Comparison of ENCODE assay signal across 16 cellular contexts in genomic region chr2:10019174-10019971, GRCh38. TPM values are rescaled to one million over a fixed set of nuclear protein-coding genes. Genes with fewer than 3 reads are reported as not detected.
A peak's percentile ranks its signal among the peaks of the same experiment; 100 is the strongest.
DNase-seq lines count a peak whose midpoint lies in the region; ATAC-seq and TF ChIP-seq lines count a peak whose summit lies in the region.
"Had no signal": no experiment of that assay in that cellular context is flagged by ENCODE, and none has a peak within 500 bp of the region (broad histone marks: within the 10 kb centered on the region; RNA-seq: fewer than 3 reads in every experiment).

No MANE protein-coding gene starts in this region.

- H3K27me3 ChIP-seq in neuronal stem cell (ENCODE audit: control insufficient read depth in 3 of 3, insufficient read depth in 3 of 3, low read depth in 1 of 3, low read length in 3 of 3) = peaks cover 0 to 19% (median 0%) of the 10 kb centered on the region in 3 experiments
- H3K27me3 ChIP-seq: tibial nerve had no signal

- H3K36me3 ChIP-seq in neuronal stem cell (replicated peaks in 1 of 2; ENCODE audit: control insufficient read depth in 2 of 2, insufficient read depth in 2 of 2, low read length in 2 of 2) = no peaks in the 10 kb centered on the region
- H3K36me3 ChIP-seq: tibial nerve had no signal

- no peak for ATAC-seq in HG02870 (IDR thresholded peaks at IDR 0.05; ENCODE audit: unreplicated experiment)

- WGBS in neuronal stem cell (ENCODE audit: extremely low coverage in 2 of 2, insufficient read length in 2 of 2, insufficient replicate concordance in 1 of 2), 2 donors = no CpG with 5 or more reads among the region's 21 CpGs

- H3K4me1 Mint-ChIP-seq in chondrocyte (ENCODE audit: low read depth) = no peaks in the 10 kb centered on the region
- H3K4me1 Mint-ChIP-seq: brain had no signal

- H2BK5ac ChIP-seq in neuronal stem cell (ENCODE audit: low read length) = no peak overlapping the region

- no peak for TF ChIP-seq CTCF in chondrocyte (IDR thresholded peaks at IDR 0.05)

- H2AFZ ChIP-seq in neuronal stem cell (ENCODE audit: low read length) = peak overlapping the region; percentile 31

- H3K9me3 Mint-ChIP-seq in chondrocyte (ENCODE audit: low read depth) = peaks cover 16% of the 10 kb centered on the region

- peaks cover 21% of the 10 kb centered on the region for H3K27me3 Mint-ChIP-seq in chondrocyte (ENCODE audit: low read depth)

- no peak overlapping the region for H3K4me3 Mint-ChIP-seq in chondrocyte (ENCODE audit: unreplicated experiment)
- H3K4me3 Mint-ChIP-seq: brain had no signal

- H2BK12ac ChIP-seq in neuronal stem cell (ENCODE audit: low read length) = peak overlapping the region; percentile 35

- no peak overlapping the region for H3K14ac ChIP-seq in neuronal stem cell (ENCODE audit: low read length)

- DNase-seq in CMK (ENCODE audit: low read depth) (peak; percentile 45), MV-4-11 (lab: John Stamatoyannopoulos, UW) (peak; percentile 72), chondrocyte (ENCODE audit: low spot score) (peak; percentile 72), neuronal stem cell (ENCODE audit: low spot score) (no peak), COR-L47 (lab: John Stamatoyannopoulos, UW) (no peak), G401 (ENCODE audit: low spot score) (no peak), hippocampal formation (lab: John Stamatoyannopoulos, UW) (no peak)
- DNase-seq: activated gamma-delta T cell, islet precursor cell, NCI-H1417, NCI-H510A, psoas muscle, T-helper 9 cell had no signal

- no peak overlapping the region for H2AK5ac ChIP-seq in neuronal stem cell (ENCODE audit: low read depth, low read length)

- no peak overlapping the region for H4K91ac ChIP-seq in neuronal stem cell (ENCODE audit: low read depth, low read length, poor library complexity)

- no peak overlapping the region for H4K8ac ChIP-seq in neuronal stem cell (ENCODE audit: low read depth, low read length)

- no peaks in the 10 kb centered on the region for H3K4me1 ChIP-seq in neuronal stem cell (ENCODE audit: control insufficient read depth in 2 of 2, insufficient read depth in 1 of 2, low read depth in 1 of 2, low read length in 2 of 2)
- H3K4me1 ChIP-seq: psoas muscle, tibial nerve had no signal

- in situ Hi-C loops in G401 (cut with HindIII; ENCODE audit: low sequenced_read_pairs) = no loop called here

- H3K4me2 ChIP-seq in neuronal stem cell (ENCODE audit: insufficient read depth, low read length, poor library complexity, severe bottlenecking) = no peak overlapping the region

- H3K9me3 ChIP-seq in neuronal stem cell (replicated peaks in 1 of 2; ENCODE audit: control insufficient read depth in 2 of 2, insufficient read depth in 1 of 2, low read depth in 1 of 2, low read length in 2 of 2) = peaks cover 2 to 4% of the 10 kb centered on the region in 2 donors

- no peak overlapping the region for H2BK120ac ChIP-seq in neuronal stem cell (ENCODE audit: low read depth, low read length)

- H3K27ac ChIP-seq in neuronal stem cell (replicated peaks; ENCODE audit: low read length) = no peak overlapping the region
- H3K27ac ChIP-seq: psoas muscle had no signal

- H3K4ac ChIP-seq in neuronal stem cell (ENCODE audit: low read length) = no peak overlapping the region

- no peak overlapping the region for H3K9ac ChIP-seq in neuronal stem cell (ENCODE audit: low read depth, low read length, poor library complexity)

- H3K79me1 ChIP-seq in neuronal stem cell (ENCODE audit: low read depth, low read length) = peaks cover 2% of the 10 kb centered on the region

- peaks cover 3% of the 10 kb centered on the region for H3K36me3 Mint-ChIP-seq in chondrocyte (ENCODE audit: low read depth)
- H3K36me3 Mint-ChIP-seq: brain had no signal

- peak overlapping the region in 1 of 2 donors; percentile 70 for H3K4me3 ChIP-seq in neuronal stem cell (ENCODE audit: low read length in 2 of 2)
- H3K4me3 ChIP-seq: psoas muscle, tibial nerve had no signal

- peak overlapping the region; percentile 76 for H3K18ac ChIP-seq in neuronal stem cell (ENCODE audit: low read length)

- no peak overlapping the region for H3K23ac ChIP-seq in neuronal stem cell (ENCODE audit: low read depth, low read length, poor library complexity)

- no peak overlapping the region for H3K27ac Mint-ChIP-seq in chondrocyte (ENCODE audit: unreplicated experiment)
- H3K27ac Mint-ChIP-seq: brain had no signal

- peak overlapping the region; percentile 40 for H2BK15ac ChIP-seq in neuronal stem cell (ENCODE audit: low read length)

RNA-seq across cellular contexts. Expression of gene KLF11, which starts 24.0 kb away (rescaled TPM):
- 10.7 to 16.2 TPM (median 15.2 TPM) in 3 replicates for total RNA-seq in chondrocyte
- 3.0 TPM for polyA plus RNA-seq in neuronal stem cell (2013, experiment 1 of 2)
- polyA plus RNA-seq in neuronal stem cell (2013, experiment 2 of 2) = 2.9 TPM
- 4.4 and 6.9 TPM in 2 replicates for total RNA-seq in G401 (2014; rRNA removed; shearing (Covaris generic))

Comparison
In these comparisons a context has a peak if more than half of its experiments do, and no peak if none do; other contexts are left out.
1. DNase-seq: peak in CMK (single experiment), MV-4-11 (single experiment) and chondrocyte (single experiment); none in neuronal stem cell (single experiment), COR-L47 (single experiment), G401 (single experiment) and hippocampal formation (0 of 2).